Comparison of ENCODE assay signal across 1 cellular context in genomic region chr6:136550330-136551071, GRCh38.
TF ChIP-seq lines count a peak whose summit lies in the region.

TSS of gene MAP7 (minus strand) at chr6:136550422. CDS start at chr6:136550408, 14 bp downstream.

TF ChIP-seq in K562, 482 proteins besides CTCF, POLR2A, EP300 and RAD21 (continued from another document):
- no peak for TF ChIP-seq THAP7 (CRISPR knock-in tag; IDR thresholded peaks at IDR 0.05)
- TF ChIP-seq TFAP4 (CRISPR knock-in tag; IDR thresholded peaks at IDR 0.05; ENCODE audit: borderline replicate concordance) = peak; percentile 98
- no peak for TF ChIP-seq CLOCK (CRISPR knock-in tag; IDR thresholded peaks at IDR 0.05; ENCODE audit: borderline replicate concordance)
- TF ChIP-seq CBX3 (IDR thresholded peaks at IDR 0.05; ENCODE audit: borderline replicate concordance in 1 of 2, low read length in 2 of 2) = no peak; a peak in 1 of 3 replicates
- TF ChIP-seq CXXC5 (CRISPR knock-in tag; IDR thresholded peaks at IDR 0.05) = peak; percentile 91
- TF ChIP-seq RNF219 (CRISPR knock-in tag; IDR thresholded peaks at IDR 0.05) = no peak
- no peak for TF ChIP-seq MITF (IDR thresholded peaks at IDR 0.05)
- peak; percentile 63; the same call in 1 of the 2 replicates for TF ChIP-seq HDAC8 (tag; IDR thresholded peaks at IDR 0.05)
- peak; percentile 90 for TF ChIP-seq TGIF2 (CRISPR knock-in tag; IDR thresholded peaks at IDR 0.05)
- TF ChIP-seq NR3C1 (CRISPR knock-in tag; IDR thresholded peaks at IDR 0.05) = 0 out of 2 replicates have a peak, but pooled peaks have one; percentile 20
- no peak for TF ChIP-seq NFXL1 (CRISPR knock-in tag; IDR thresholded peaks at IDR 0.05)
- no peak for TF ChIP-seq ZNF77 (CRISPR knock-in tag; IDR thresholded peaks at IDR 0.05)
- TF ChIP-seq NONO (IDR thresholded peaks at IDR 0.05; ENCODE audit: low read depth in 2 of 2, low read length in 1 of 2) = peak in 1 of 2 experiments; percentile 91; a peak in 2 of 4 replicates
- TF ChIP-seq POU5F1 (IDR thresholded peaks at IDR 0.05; ENCODE audit: borderline replicate concordance, low read depth, low read length, partially characterized antibody) = no peak
- TF ChIP-seq ZNF79 (CRISPR knock-in tag; IDR thresholded peaks at IDR 0.05; ENCODE audit: low read depth) = no peak
- peak; percentile 69 for TF ChIP-seq ZBTB33 (CRISPR knock-in tag; IDR thresholded peaks at IDR 0.05)
- TF ChIP-seq CUX1 (CRISPR knock-in tag; IDR thresholded peaks at IDR 0.05) = no peak
- TF ChIP-seq SMC3 (conservative IDR thresholded peaks at IDR 0.05; ENCODE audit: insufficient read depth, low read depth, low read length) = peak; percentile 46
- no peak for TF ChIP-seq ZNF76 (CRISPR knock-in tag; IDR thresholded peaks at IDR 0.05; ENCODE audit: borderline replicate concordance)
- no peak for TF ChIP-seq ARID2 (IDR thresholded peaks at IDR 0.05)
- no peak for TF ChIP-seq ZNF324 (CRISPR knock-in tag; IDR thresholded peaks at IDR 0.05)
- TF ChIP-seq POLR2AphosphoS2 (IDR thresholded peaks at IDR 0.05; ENCODE audit: low read length) = no peak
- TF ChIP-seq ZNF592 (IDR thresholded peaks at IDR 0.05) = no peak
- peak; percentile 9; the same call in 1 of the 2 replicates for TF ChIP-seq ZFPM2 (CRISPR knock-in tag; IDR thresholded peaks at IDR 0.05)
- no peak for TF ChIP-seq ZNF384 (IDR thresholded peaks at IDR 0.05; ENCODE audit: low read depth, low read length)
- TF ChIP-seq HOXB6 (CRISPR knock-in tag; IDR thresholded peaks at IDR 0.05; ENCODE audit: borderline replicate concordance) = no peak
- no peak for TF ChIP-seq MCM5 (IDR thresholded peaks at IDR 0.05; ENCODE audit: low read depth)
- no peak for TF ChIP-seq NFIX (CRISPR knock-in tag; IDR thresholded peaks at IDR 0.05; ENCODE audit: low read depth)
- TF ChIP-seq HMG20B (CRISPR knock-in tag; IDR thresholded peaks at IDR 0.05) = no peak
- TF ChIP-seq CHAMP1 (IDR thresholded peaks at IDR 0.05) = no peak
